In the genomic region with DNA sequence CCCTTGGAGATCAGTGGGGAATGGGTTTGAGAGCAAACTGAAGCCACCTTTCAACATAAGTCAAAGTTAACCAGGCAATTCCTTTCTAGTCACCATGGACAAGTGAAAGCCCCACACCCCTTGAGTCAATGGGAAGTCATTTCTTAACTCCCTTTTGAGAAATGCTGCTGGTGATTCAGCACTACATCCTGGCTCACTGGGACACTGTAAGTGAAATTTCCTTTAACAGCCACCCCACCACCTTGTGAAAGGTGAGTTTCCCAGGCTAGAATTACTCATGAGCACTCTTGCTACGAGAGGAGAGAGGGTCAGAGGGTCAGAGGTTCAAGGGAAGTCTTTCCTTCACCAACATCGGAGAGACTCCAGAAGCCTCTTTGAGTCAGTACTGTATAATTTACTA, we compare ENCODE assay signal across 8 cellular contexts.
DNase-seq lines count a peak whose midpoint lies in the region; ATAC-seq and TF ChIP-seq lines count a peak whose summit lies in the region.

No MANE protein-coding gene starts in this region.

- H3K27ac ChIP-seq in RWPE2 (ENCODE audit: poor library complexity, severe bottlenecking): peak overlapping the region; percentile 92

- DNase-seq in RWPE2 (ENCODE audit: low spot score) (peak; percentile 73), mucosa of descending colon (no peak), left colon (no peak), DMS53 treated with DMSO at 0.1 percent for 48 hours (lab: John Stamatoyannopoulos, UW; ENCODE audit: unreplicated experiment) (no peak), posterior cingulate gyrus (no peak), GM19240 (ENCODE audit: insufficient read length, low spot score) (no peak)

- H3K36me3 ChIP-seq in RWPE2 (ENCODE audit: low read depth): no peaks in the 10 kb centered on the region
- no peaks in the 10 kb centered on the region for H3K36me3 ChIP-seq in mucosa of descending colon (ENCODE audit: low read depth)

- TF ChIP-seq CTCF in RWPE2 (IDR thresholded peaks at IDR 0.05; ENCODE audit: poor library complexity, severe bottlenecking) (no peak), mucosa of descending colon (IDR thresholded peaks at IDR 0.05) (no peak)

- no peak overlapping the region for H3K4me3 ChIP-seq in RWPE2 (ENCODE audit: severe bottlenecking)
- no peak overlapping the region for H3K4me3 ChIP-seq in mucosa of descending colon

- H3K27me3 ChIP-seq in RWPE2 (ENCODE audit: insufficient read depth, poor library complexity, severe bottlenecking): no peaks in the 10 kb centered on the region

- H3K9me3 ChIP-seq in RWPE2 (ENCODE audit: severe bottlenecking): no peaks in the 10 kb centered on the region
- no peaks in the 10 kb centered on the region for H3K9me3 ChIP-seq in mucosa of descending colon

- peaks cover 15% of the 10 kb centered on the region for H3K4me1 ChIP-seq in RWPE2 (ENCODE audit: insufficient read depth, poor library complexity, severe bottlenecking)
- H3K4me1 ChIP-seq in mucosa of descending colon (ENCODE audit: low read depth): no peaks in the 10 kb centered on the region

- ATAC-seq in GM18867 (IDR thresholded peaks at IDR 0.05; ENCODE audit: unreplicated experiment): peak; percentile 60
- peak; percentile 61 for ATAC-seq in HG02678 (IDR thresholded peaks at IDR 0.05; ENCODE audit: unreplicated experiment)
- ATAC-seq in RWPE2 (ENCODE audit: low read depth): peak; percentile 94
- ATAC-seq in mucosa of descending colon: peak; percentile 85
- ATAC-seq in left colon: no peak

- intact Hi-C loops in mucosa of descending colon (cut with DNase I, micrococcal nuclease): no loop called here
- intact Hi-C loops in left colon (cut with DNase I, micrococcal nuclease): no loop called here
- intact Hi-C loops in posterior cingulate gyrus (cut with DNase I): no loop called here
